8 cellular contexts compared by ENCODE assay signal in the genomic region with DNA sequence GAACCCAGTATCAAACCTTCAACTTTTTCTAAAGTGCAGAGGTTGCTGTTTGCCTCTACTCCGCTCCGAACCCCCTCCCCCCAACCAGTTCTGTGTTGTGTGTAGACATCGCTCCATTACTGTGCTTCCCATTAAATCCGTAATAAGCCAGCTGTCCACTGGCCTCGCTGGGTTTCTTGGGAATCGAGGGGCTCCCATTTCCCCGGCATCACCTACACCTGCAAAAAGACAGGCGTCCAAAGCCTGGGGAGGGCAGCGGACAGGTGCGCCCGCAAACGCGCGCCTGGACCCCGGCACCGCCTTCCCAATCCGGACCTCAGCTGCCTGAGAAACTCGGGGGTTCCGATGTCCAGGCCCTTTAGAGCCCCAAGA. TPM values are rescaled to one million over a fixed set of nuclear protein-coding genes. Genes with fewer than 3 reads are reported as not detected.
A peak's percentile ranks its signal among the peaks of the same experiment; 100 is the strongest.
DNase-seq lines count a peak whose midpoint lies in the region; ATAC-seq and TF ChIP-seq lines count a peak whose summit lies in the region.

No MANE protein-coding gene starts in this region.

- no peaks in the 10 kb centered on the region for H3K9me3 Mint-ChIP-seq in chondrocyte (ENCODE audit: low read depth)
- no peaks in the 10 kb centered on the region for H3K9me3 Mint-ChIP-seq in naive thymus-derived CD4-positive, alpha-beta T cell

- POLR2A ChIA-PET in naive thymus-derived CD4-positive, alpha-beta T cell (lab: Charles Lee) = no interaction called here

- H3K27ac Mint-ChIP-seq in chondrocyte (ENCODE audit: unreplicated experiment) = no peak overlapping the region
- H3K27ac Mint-ChIP-seq in naive thymus-derived CD4-positive, alpha-beta T cell = peak overlapping the region in 3 of 9 donors; percentile 15 to 41 (median 17)

- CTCF ChIA-PET in naive thymus-derived CD4-positive, alpha-beta T cell (lab: Charles Lee) = interaction anchor here (0.6 kb wide), 1 partner anchor 11 kb away, joined by 3 read pairs; no protein-coding TSS in a partner anchor

- in situ Hi-C loops in GM13976 (cut with MboI; ENCODE audit: low sequenced_read_pairs, unreplicated experiment) = no loop called here

- peaks cover 0 to 5% of the 10 kb centered on the region in 2 donors for H3K4me1 ChIP-seq in naive thymus-derived CD4-positive, alpha-beta T cell (ENCODE audit: control insufficient read depth in 2 of 2, insufficient read depth in 2 of 2, low read length in 2 of 2)

- no peaks in the 10 kb centered on the region for H3K9me3 ChIP-seq in MG63
- no peaks in the 10 kb centered on the region for H3K9me3 ChIP-seq in naive thymus-derived CD4-positive, alpha-beta T cell (ENCODE audit: control insufficient read depth in 2 of 3, low read length in 3 of 3)

- no peaks in the 10 kb centered on the region for H3K36me3 ChIP-seq in MG63
- no peaks in the 10 kb centered on the region for H3K36me3 ChIP-seq in naive thymus-derived CD4-positive, alpha-beta T cell (ENCODE audit: control insufficient read depth in 2 of 3, insufficient read depth in 3 of 3, low read length in 3 of 3)

- no peaks in the 10 kb centered on the region for H3K36me3 Mint-ChIP-seq in chondrocyte (ENCODE audit: low read depth)
- H3K36me3 Mint-ChIP-seq in naive thymus-derived CD4-positive, alpha-beta T cell = no peaks in the 10 kb centered on the region

- intact Hi-C loops in naive thymus-derived CD4-positive, alpha-beta T cell (cut with micrococcal nuclease) = loop anchor here (1.0 to 10.0 kb wide), 10 partner anchors 39 to 983 kb away; a partner anchor contains a TSS

- DNase-seq in GM13976 (ENCODE audit: low spot score) (peak; percentile 18), MG63 (no peak), chondrocyte (ENCODE audit: low spot score) (peak; percentile 53), AG08396 (ENCODE audit: low spot score) (no peak)
- peak in 4 of 9 donors; percentile 2 to 12 (median 9) for DNase-seq in naive thymus-derived CD4-positive, alpha-beta T cell

- H3K27ac ChIP-seq in naive thymus-derived CD4-positive, alpha-beta T cell (ENCODE audit: low read depth, low read length) = no peak overlapping the region

- no peaks in the 10 kb centered on the region for H3K27me3 Mint-ChIP-seq in chondrocyte (ENCODE audit: low read depth)
- H3K27me3 Mint-ChIP-seq in naive thymus-derived CD4-positive, alpha-beta T cell = peaks cover 4 to 43% (median 16%) of the 10 kb centered on the region in 5 donors

- H3K27me3 ChIP-seq in MG63 = peaks cover 5% of the 10 kb centered on the region
- peaks cover 0 to 9% of the 10 kb centered on the region in 2 donors for H3K27me3 ChIP-seq in naive thymus-derived CD4-positive, alpha-beta T cell (ENCODE audit: control insufficient read depth in 2 of 2, insufficient read depth in 2 of 2, low read length in 2 of 2)

- H3K4me3 Mint-ChIP-seq in chondrocyte (ENCODE audit: unreplicated experiment) = peak overlapping the region; percentile 71
- H3K4me3 Mint-ChIP-seq in naive thymus-derived CD4-positive, alpha-beta T cell = peak overlapping the region; percentile 81 to 96 (median 88)

- peaks cover 44% of the 10 kb centered on the region for H3K4me1 Mint-ChIP-seq in chondrocyte (ENCODE audit: low read depth)
- H3K4me1 Mint-ChIP-seq in naive thymus-derived CD4-positive, alpha-beta T cell = peaks cover 9 to 19% (median 14%) of the 10 kb centered on the region in 7 donors

- ATAC-seq in naive thymus-derived CD4-positive, alpha-beta T cell = peak; percentile 1
- ATAC-seq in GM18511 (IDR thresholded peaks at IDR 0.05; ENCODE audit: unreplicated experiment) = no peak
- ATAC-seq in HG03097 (IDR thresholded peaks at IDR 0.05; ENCODE audit: low FRiP score, unreplicated experiment) = no peak
- no peak for ATAC-seq in GM21723 (IDR thresholded peaks at IDR 0.05; ENCODE audit: unreplicated experiment)

- TF ChIP-seq CTCF in GM13976 (IDR thresholded peaks at IDR 0.05; ENCODE audit: borderline replicate concordance, control extremely low read depth, extremely low read depth, insufficient read depth, missing control alignments) (no peak), chondrocyte (IDR thresholded peaks at IDR 0.05) (no peak)

- H3K4me3 ChIP-seq in MG63 = peak overlapping the region; percentile 68
- peak overlapping the region; percentile 69 for H3K4me3 ChIP-seq in naive thymus-derived CD4-positive, alpha-beta T cell (ENCODE audit: low read length)

RNA-seq across cellular contexts. Expression of a gene that starts 0.6 kb away (rescaled TPM):
- 1.3 and 2.7 TPM in 2 replicates for total RNA-seq in MG63 (2014; rRNA removed; shearing (Covaris generic); ENCODE audit: low replicate concordance)
- 3.4 to 4.0 TPM (median 3.9 TPM) in 3 replicates for total RNA-seq in chondrocyte
- total RNA-seq in naive thymus-derived CD4-positive, alpha-beta T cell = 1 to 10 TPM; 1.4 to 7.8 (median 3.0) TPM
- 1 to 10 TPM; 1.7 to 5.1 TPM for polyA plus RNA-seq in naive thymus-derived CD4-positive, alpha-beta T cell

Comparison
In these comparisons a context has a peak if more than half of its experiments do, and no peak if none do; other contexts are left out.
1. DNase-seq: peak in GM13976 (single experiment) and chondrocyte (single experiment); none in MG63 (single experiment) and AG08396 (single experiment).